Comparison of ENCODE assay signal across 13 cellular contexts in genomic region chr7:30922596-30922995, GRCh38. TPM values are rescaled to one million over a fixed set of nuclear protein-coding genes. Genes with fewer than 3 reads are reported as not detected.
DNase-seq lines count a peak whose midpoint lies in the region; ATAC-seq and TF ChIP-seq lines count a peak whose summit lies in the region.
"Had no signal": no experiment of that assay in that cellular context is flagged by ENCODE, and none has a peak within 500 bp of the region (broad histone marks: within the 10 kb centered on the region; RNA-seq: fewer than 3 reads in every experiment).

No MANE protein-coding gene starts in this region.

- no peak overlapping the region for H3K14ac ChIP-seq in mesenchymal stem cell (ENCODE audit: low read length in 2 of 2)

- H3K4me2 ChIP-seq in mesenchymal stem cell (ENCODE audit: low read length, poor library complexity, severe bottlenecking) = no peak overlapping the region

- WGBS in mesenchymal stem cell = 93% methylated on average over 9 of the region's 9 CpGs

- H3K4me3 ChIP-seq in mesenchymal stem cell (ENCODE audit: insufficient read depth in 1 of 2, low read depth in 1 of 2, low read length in 2 of 2) (no peak overlapping the region), thoracic aorta (no peak overlapping the region)
- H3K4me3 ChIP-seq: GM12878, Peyer's patch had no signal

- no peak overlapping the region for H2AFZ ChIP-seq in mesenchymal stem cell (ENCODE audit: low read depth, low read length)

- peaks cover 3% of the 10 kb centered on the region for H3K9me3 Mint-ChIP-seq in glutamatergic neuron (ENCODE audit: unreplicated experiment)
- no peaks in the 10 kb centered on the region for H3K9me3 Mint-ChIP-seq in activated T-helper 17 cell treated with anti-CD3 and anti-CD28 coated beads, Interleukin-2, amount 50 U/mL, for 72 hours

- H3K27ac Mint-ChIP-seq in glutamatergic neuron (ENCODE audit: unreplicated experiment) = no peak overlapping the region
- no peak overlapping the region for H3K27ac Mint-ChIP-seq in activated T-helper 17 cell treated with anti-CD3 and anti-CD28 coated beads, Interleukin-2, amount 50 U/mL, for 72 hours
- H3K27ac Mint-ChIP-seq: CD4-positive, CD25-positive, alpha-beta regulatory T cell had no signal

- H3K27me3 ChIP-seq in mesenchymal stem cell (ENCODE audit: control insufficient read depth in 1 of 2, insufficient read depth in 1 of 2, low read length in 2 of 2) = no peaks in the 10 kb centered on the region
- no peaks in the 10 kb centered on the region for H3K27me3 ChIP-seq in thoracic aorta (replicated peaks; ENCODE audit: insufficient read depth)
- H3K27me3 ChIP-seq: Peyer's patch had no signal

- H3K27me3 Mint-ChIP-seq in glutamatergic neuron (ENCODE audit: unreplicated experiment) = peaks cover 6% of the 10 kb centered on the region
- H3K27me3 Mint-ChIP-seq in activated T-helper 17 cell treated with anti-CD3 and anti-CD28 coated beads, Interleukin-2, amount 50 U/mL, for 72 hours = no peaks in the 10 kb centered on the region
- H3K27me3 Mint-ChIP-seq: CD4-positive, CD25-positive, alpha-beta regulatory T cell had no signal

- H3K4me3 Mint-ChIP-seq in glutamatergic neuron (ENCODE audit: unreplicated experiment) = no peak overlapping the region
- no peak overlapping the region for H3K4me3 Mint-ChIP-seq in activated T-helper 17 cell treated with anti-CD3 and anti-CD28 coated beads, Interleukin-2, amount 50 U/mL, for 72 hours
- H3K4me3 Mint-ChIP-seq: CD4-positive, CD25-positive, alpha-beta regulatory T cell had no signal

- H3K27ac ChIP-seq in mesenchymal stem cell (ENCODE audit: low read length, poor library complexity, severe bottlenecking) = no peak overlapping the region
- peak overlapping the region; percentile 89 to 98 for H3K27ac ChIP-seq in thoracic aorta
- H3K27ac ChIP-seq: Peyer's patch had no signal

- peaks cover 13 to 43% of the 10 kb centered on the region in 2 experiments for H3K36me3 ChIP-seq in mesenchymal stem cell (ENCODE audit: control insufficient read depth in 1 of 2, insufficient read depth in 2 of 2, low read depth in 1 of 2, low read length in 2 of 2)
- H3K36me3 ChIP-seq in thoracic aorta = peaks cover 52% of the 10 kb centered on the region

- H3K4me1 Mint-ChIP-seq in glutamatergic neuron (ENCODE audit: low read depth, unreplicated experiment) = no peaks in the 10 kb centered on the region
- H3K4me1 Mint-ChIP-seq in activated T-helper 17 cell treated with anti-CD3 and anti-CD28 coated beads, Interleukin-2, amount 50 U/mL, for 72 hours = no peaks in the 10 kb centered on the region
- H3K4me1 Mint-ChIP-seq: CD4-positive, CD25-positive, alpha-beta regulatory T cell had no signal

- H3K23ac ChIP-seq in mesenchymal stem cell (ENCODE audit: low read length in 2 of 2) = no peak overlapping the region

- no peak for ATAC-seq in thoracic aorta (ENCODE audit: insufficient number of reproducible peaks, low FRiP score, low read depth)
- no peak for ATAC-seq in GM21360 (IDR thresholded peaks at IDR 0.05; ENCODE audit: unreplicated experiment)
- no peak for ATAC-seq in GM18498 (IDR thresholded peaks at IDR 0.05; ENCODE audit: unreplicated experiment)
- no peak for ATAC-seq in activated T-helper 17 cell treated with anti-CD3 and anti-CD28 coated beads, Interleukin-2, amount 50 U/mL, for 72 hours (replicated peaks)
- ATAC-seq: GM12878 had no signal

- no peak overlapping the region for H2BK15ac ChIP-seq in mesenchymal stem cell (ENCODE audit: low read depth, poor library complexity, severe bottlenecking)

- peaks cover 9% of the 10 kb centered on the region for H3K9me3 ChIP-seq in mesenchymal stem cell (ENCODE audit: control insufficient read depth, low read length)
- H3K9me3 ChIP-seq in thoracic aorta = peaks cover 3% of the 10 kb centered on the region
- H3K9me3 ChIP-seq: Peyer's patch had no signal

- no peak overlapping the region for H4K8ac ChIP-seq in mesenchymal stem cell (ENCODE audit: low read length)

- H2BK5ac ChIP-seq in mesenchymal stem cell (ENCODE audit: low read depth, low read length, poor library complexity, severe bottlenecking) = no peak overlapping the region

- no peaks in the 10 kb centered on the region for H3K79me1 ChIP-seq in mesenchymal stem cell (replicated peaks; ENCODE audit: low read length, poor library complexity, severe bottlenecking)

- no peak overlapping the region for H3K18ac ChIP-seq in mesenchymal stem cell (ENCODE audit: low read depth in 1 of 2, low read length in 2 of 2)

- TF ChIP-seq CTCF in glutamatergic neuron (IDR thresholded peaks at IDR 0.05; ENCODE audit: partially characterized antibody, unreplicated experiment) = no peak
- no peak for TF ChIP-seq CTCF in thoracic aorta (IDR thresholded peaks at IDR 0.05)

- no peak overlapping the region for H3K9ac ChIP-seq in mesenchymal stem cell (ENCODE audit: low read length)

- H3K4me1 ChIP-seq in mesenchymal stem cell (ENCODE audit: control insufficient read depth, insufficient read depth, low read depth, low read length) = peaks cover 30% of the 10 kb centered on the region
- H3K4me1 ChIP-seq in thoracic aorta (ENCODE audit: control insufficient read depth in 1 of 2, low read depth in 2 of 2) = peaks cover 33 to 57% of the 10 kb centered on the region in 2 donors

- peak overlapping the region; percentile 16 for H2AK5ac ChIP-seq in mesenchymal stem cell (ENCODE audit: low read length, severe bottlenecking)

- DNase-seq in activated CD8-positive, alpha-beta memory T cell treated with anti-CD3 and anti-CD28 coated beads, Interleukin-2, amount 50 U/mL, for 48 hours = peak; percentile 22
- DNase-seq in glutamatergic neuron (peak; percentile 8), mesenchymal stem cell (no peak), thoracic aorta (ENCODE audit: low spot score) (no peak)
- DNase-seq: CD4-positive, CD25-positive, alpha-beta regulatory T cell; NCI-H187 had no signal

- H2BK120ac ChIP-seq in mesenchymal stem cell (ENCODE audit: low read depth, low read length) = no peak overlapping the region

- no peak overlapping the region for H3K4ac ChIP-seq in mesenchymal stem cell (ENCODE audit: low read depth in 1 of 2, low read length in 2 of 2)

- H2BK12ac ChIP-seq in mesenchymal stem cell (ENCODE audit: low read length in 2 of 2) = no peak overlapping the region

- no peaks in the 10 kb centered on the region for H3K36me3 Mint-ChIP-seq in glutamatergic neuron (ENCODE audit: unreplicated experiment)
- no peaks in the 10 kb centered on the region for H3K36me3 Mint-ChIP-seq in activated T-helper 17 cell treated with anti-CD3 and anti-CD28 coated beads, Interleukin-2, amount 50 U/mL, for 72 hours (ENCODE audit: low read depth)
- H3K36me3 Mint-ChIP-seq: CD4-positive, CD25-positive, alpha-beta regulatory T cell had no signal

- H4K91ac ChIP-seq in mesenchymal stem cell (ENCODE audit: low read length) = no peak overlapping the region

RNA-seq across cellular contexts. Expression of gene AQP1, which starts 10.9 kb away (rescaled TPM):
- not detected for total RNA-seq in glutamatergic neuron (ENCODE audit: unreplicated experiment)
- 1.0 TPM for polyA plus RNA-seq in mesenchymal stem cell (2013, experiment 1 of 2)
- polyA plus RNA-seq in mesenchymal stem cell (2013, experiment 2 of 2) = 0.86 TPM
- 1,000 to 10,000 TPM; 1,262 to 1,768 TPM for total RNA-seq in thoracic aorta
- total RNA-seq in activated T-helper 17 cell treated with anti-CD3 and anti-CD28 coated beads, Interleukin-2, amount 50 U/mL, for 72 hours = under 1 TPM in 1 of 2 donors, not detected in 1; 0.08 TPM
- polyA plus RNA-seq: CD4-positive, CD25-positive, alpha-beta regulatory T cell had no signal

RNA-seq across cellular contexts. Expression of gene GHRHR, which starts 41.2 kb away (rescaled TPM):
- total RNA-seq in glutamatergic neuron (ENCODE audit: unreplicated experiment) (not detected), thoracic aorta (not detected)
- polyA plus RNA-seq in mesenchymal stem cell (2013, experiment 1 of 2) = not detected
- polyA plus RNA-seq in mesenchymal stem cell (2013, experiment 2 of 2) = not detected
- not detected for total RNA-seq in activated T-helper 17 cell treated with anti-CD3 and anti-CD28 coated beads, Interleukin-2, amount 50 U/mL, for 72 hours
- total RNA-seq: CD4-positive, CD25-positive, alpha-beta regulatory T cell; Daoy; GM12878; omental fat pad; Peyer's patch had no signal
- polyA plus RNA-seq: CD4-positive, CD25-positive, alpha-beta regulatory T cell; GM12878 had no signal

Comparison
In these comparisons a context has a peak if more than half of its experiments do, and no peak if none do; other contexts are left out.
1. DNase-seq: peak in activated CD8-positive, alpha-beta memory T cell treated with anti-CD3 and anti-CD28 coated beads, Interleukin-2, amount 50 U/mL, for 48 hours (single experiment) and glutamatergic neuron (single experiment); none in mesenchymal stem cell (single experiment) and thoracic aorta (single experiment).
2. RNA of gene AQP1, which starts 10.9 kb away (total RNA-seq): 1,262 to 1,768 TPM in thoracic aorta; 0.08 TPM in activated T-helper 17 cell treated with anti-CD3 and anti-CD28 coated beads, Interleukin-2, amount 50 U/mL, for 72 hours and not detected in glutamatergic neuron (single experiment); every median in the first group is over 1,000 times any median in the second.